ENCODE assay signal across 17 cellular contexts in genomic region chr7:16422917-16423316, GRCh38. TPM values are rescaled to one million over a fixed set of nuclear protein-coding genes. Genes with fewer than 3 reads are reported as not detected.
A peak's percentile ranks its signal among the peaks of the same experiment; 100 is the strongest.
DNase-seq lines count a peak whose midpoint lies in the region; ATAC-seq and TF ChIP-seq lines count a peak whose summit lies in the region.
"Had no signal": no experiment of that assay in that cellular context is flagged by ENCODE, and none has a peak within 500 bp of the region (broad histone marks: within the 10 kb centered on the region; RNA-seq: fewer than 3 reads in every experiment).

No MANE protein-coding gene starts in this region.

- peak; percentile 16 for DNase-seq in NCI-H748 (lab: John Stamatoyannopoulos, UW; ENCODE audit: unreplicated experiment)
- no peak for DNase-seq in NCI-H748 treated with DMSO at 0.1 percent for 48 hours (lab: John Stamatoyannopoulos, UW)
- DNase-seq in NB4 (ENCODE audit: low read depth): peak; percentile 22
- DNase-seq in esophagus muscularis mucosa (ENCODE audit: extremely low spot score): no peak
- no peak for DNase-seq in psoas muscle
- no peak for DNase-seq in left colon
- no peak for DNase-seq in gastrocnemius medialis
- DNase-seq: activated CD8-positive, alpha-beta memory T cell treated with anti-CD3 and anti-CD28 coated beads, Interleukin-2, amount 50 U/mL, for 48 hours; activated naive CD4-positive, alpha-beta T cell treated with anti-CD3 and anti-CD28 coated beads, Interleukin-2, amount 50 U/mL, for 16 hours; CD8-positive, alpha-beta T cell; foreskin fibroblast; NCI-H1694; NCI-H510A treated with DMSO at 0.1 percent for 48 hours; testis had no signal

- TF ChIP-seq POLR2A in NB4 (IDR thresholded peaks at IDR 0.05; ENCODE audit: extremely low read depth, insufficient read length): no peak
- no peak for TF ChIP-seq POLR2A in esophagus muscularis mucosa (IDR thresholded peaks at IDR 0.05; ENCODE audit: low read depth)
- TF ChIP-seq POLR2A in gastrocnemius medialis (IDR thresholded peaks at IDR 0.05): no peak

- H3K36me3 ChIP-seq in esophagus muscularis mucosa: no peaks in the 10 kb centered on the region
- H3K36me3 ChIP-seq in psoas muscle (ENCODE audit: insufficient read depth in 1 of 2, low read depth in 1 of 2): no peaks in the 10 kb centered on the region
- H3K36me3 ChIP-seq in gastrocnemius medialis: no peaks in the 10 kb centered on the region
- H3K36me3 ChIP-seq: cardiac muscle cell had no signal

- intact Hi-C loops in esophagus muscularis mucosa (cut with DNase I) (no loop called here), psoas muscle (cut with DNase I) (loop anchor here in 1 of 2 donors (10.0 kb wide), 1 partner anchor 348 kb away; no protein-coding TSS in a partner anchor), left colon (cut with DNase I, micrococcal nuclease) (no loop called here), gastrocnemius medialis (cut with DNase I; ENCODE audit: low total_unique reads) (no loop called here)

- ATAC-seq in psoas muscle (no peak), left colon (no peak), HG02763 (IDR thresholded peaks at IDR 0.05; ENCODE audit: unreplicated experiment) (no peak), gastrocnemius medialis (no peak)
- ATAC-seq: CD8-positive, alpha-beta T cell had no signal

- in situ Hi-C loops in gastrocnemius medialis (cut with MboI; ENCODE audit: low sequenced_read_pairs in 4 of 4): loop anchor here in 1 of 4 donors (25.0 kb wide), 1 partner anchor 489 kb away; no protein-coding TSS in a partner anchor

- peak overlapping the region; percentile 94 to 99 (median 97) for H3K27ac ChIP-seq in esophagus muscularis mucosa (replicated peaks in 1 of 4)
- peak overlapping the region; percentile 96 for H3K27ac ChIP-seq in psoas muscle
- peak overlapping the region in 2 of 4 donors; percentile 92 to 93 for H3K27ac ChIP-seq in gastrocnemius medialis

- 95% methylated on average over 3 of the region's 3 CpGs for WGBS in esophagus muscularis mucosa
- WGBS in psoas muscle, 3 donors: 87 to 91% (median 88%) methylated on average over 3 of the region's 3 CpGs

- H3K27me3 ChIP-seq in esophagus muscularis mucosa: no peaks in the 10 kb centered on the region
- no peaks in the 10 kb centered on the region for H3K27me3 ChIP-seq in psoas muscle (ENCODE audit: insufficient read depth in 3 of 3, low read length in 2 of 3)
- no peaks in the 10 kb centered on the region for H3K27me3 ChIP-seq in gastrocnemius medialis
- H3K27me3 ChIP-seq: cardiac muscle cell, testis had no signal

- H3K4me1 ChIP-seq in esophagus muscularis mucosa (peaks cover 15 to 28% (median 26%) of the 10 kb centered on the region in 4 donors), psoas muscle (peaks cover 12% of the 10 kb centered on the region), gastrocnemius medialis (peaks cover 15% of the 10 kb centered on the region in 2 donors)

- H3K4me3 ChIP-seq in NB4 (ENCODE audit: low read depth, low read length): no peak overlapping the region
- no peak overlapping the region for H3K4me3 ChIP-seq in esophagus muscularis mucosa
- H3K4me3 ChIP-seq in psoas muscle: no peak overlapping the region
- H3K4me3 ChIP-seq in gastrocnemius medialis: no peak overlapping the region
- H3K4me3 ChIP-seq: cardiac muscle cell, testis had no signal

- peak; percentile 10 for TF ChIP-seq CTCF in NB4 (IDR thresholded peaks at IDR 0.05; ENCODE audit: low read depth, low read length)
- no peak for TF ChIP-seq CTCF in esophagus muscularis mucosa (IDR thresholded peaks at IDR 0.05)
- no peak for TF ChIP-seq CTCF in psoas muscle (IDR thresholded peaks at IDR 0.05)
- TF ChIP-seq CTCF in gastrocnemius medialis (IDR thresholded peaks at IDR 0.05 in 4 of 5, conservative IDR thresholded peaks at IDR 0.05 in 1 of 5): no peak

- no peaks in the 10 kb centered on the region for H3K9me3 ChIP-seq in esophagus muscularis mucosa
- H3K9me3 ChIP-seq in psoas muscle: no peaks in the 10 kb centered on the region
- no peaks in the 10 kb centered on the region for H3K9me3 ChIP-seq in gastrocnemius medialis
- H3K9me3 ChIP-seq: testis had no signal

- no peak for TF ChIP-seq EP300 in esophagus muscularis mucosa (IDR thresholded peaks at IDR 0.05)

RNA-seq across cellular contexts. Expression of gene CRPPA, which starts 1.6 kb away (rescaled TPM):
- 1 to 10 TPM; 1.9 to 3.6 (median 3.5) TPM for total RNA-seq in esophagus muscularis mucosa
- total RNA-seq in psoas muscle: 1 to 10 TPM; 2.2 to 4.1 (median 3.5) TPM
- 1 to 10 TPM in 1 of 3 donors, under 1 TPM in 2; 0.30 to 1.1 (median 0.79) TPM for polyA plus RNA-seq in psoas muscle
- 1 to 10 TPM; 2.6 to 2.7 TPM for total RNA-seq in left colon
- 1 to 10 TPM; 1.2 to 4.9 (median 2.4) TPM for total RNA-seq in gastrocnemius medialis

RNA-seq across cellular contexts. Expression of gene SOSTDC1, which starts 42.6 kb away (rescaled TPM):
- 1 to 10 TPM in 1 of 4 donors, under 1 TPM in 2, not detected in 1; 0.71 to 1.2 (median 0.83) TPM for total RNA-seq in esophagus muscularis mucosa
- under 1 TPM in 1 of 4 donors, not detected in 3; 0.24 TPM for total RNA-seq in psoas muscle
- under 1 TPM in 1 of 3 donors, not detected in 2; 0.04 TPM for polyA plus RNA-seq in psoas muscle
- 1 to 10 TPM; 6.4 to 7.1 TPM for total RNA-seq in left colon
- total RNA-seq in gastrocnemius medialis: not detected
- total RNA-seq: A673; CD8-positive, alpha-beta T cell had no signal

Comparison
In these comparisons a context has a peak if more than half of its experiments do, and no peak if none do; other contexts are left out.
1. DNase-seq: peak in NCI-H748 (single experiment) and NB4 (single experiment); none in NCI-H748 treated with DMSO at 0.1 percent for 48 hours (single experiment), esophagus muscularis mucosa (single experiment), psoas muscle (0 of 2), left colon (0 of 2) and gastrocnemius medialis (0 of 2).